ENCODE assay signal across 10 cellular contexts in genomic region chr20:38091447-38092216, GRCh38. TPM values are rescaled to one million over a fixed set of nuclear protein-coding genes. Genes with fewer than 3 reads are reported as not detected.
A peak's percentile ranks its signal among the peaks of the same experiment; 100 is the strongest.
DNase-seq lines count a peak whose midpoint lies in the region; ATAC-seq and TF ChIP-seq lines count a peak whose summit lies in the region.
"Had no signal": no experiment of that assay in that cellular context is flagged by ENCODE, and none has a peak within 500 bp of the region (broad histone marks: within the 10 kb centered on the region; RNA-seq: fewer than 3 reads in every experiment).

No MANE protein-coding gene starts in this region.

- no peaks in the 10 kb centered on the region for H3K27me3 Mint-ChIP-seq in central memory CD8-positive, alpha-beta T cell
- H3K27me3 Mint-ChIP-seq in natural killer cell treated with Interleukin-12 subunit alpha and Interleukin-12 subunit beta and Interleukin-15 and Interleukin-18, amount 100 ng/mL, for 72 hours = no peaks in the 10 kb centered on the region

- no peaks in the 10 kb centered on the region for H3K9me3 Mint-ChIP-seq in central memory CD8-positive, alpha-beta T cell
- H3K9me3 Mint-ChIP-seq in natural killer cell treated with Interleukin-12 subunit alpha and Interleukin-12 subunit beta and Interleukin-15 and Interleukin-18, amount 100 ng/mL, for 72 hours = no peaks in the 10 kb centered on the region

- TF ChIP-seq CTCF in DOHH2 (IDR thresholded peaks at IDR 0.05; ENCODE audit: low read depth, low read length, poor library complexity, severe bottlenecking) = no peak

- H3K27me3 ChIP-seq in DOHH2 (ENCODE audit: control insufficient read depth, low read length) = no peaks in the 10 kb centered on the region

- H3K79me2 ChIP-seq in DOHH2 (ENCODE audit: control insufficient read depth, low read length) = peaks cover 6% of the 10 kb centered on the region; the same call in 1 of the 2 replicates

- no peaks in the 10 kb centered on the region for H3K9me2 ChIP-seq in DOHH2 (replicated peaks; ENCODE audit: control insufficient read depth, low read length)

- H3K36me3 Mint-ChIP-seq in central memory CD8-positive, alpha-beta T cell (ENCODE audit: insufficient read depth) = peaks cover 16% of the 10 kb centered on the region
- H3K36me3 Mint-ChIP-seq in natural killer cell treated with Interleukin-12 subunit alpha and Interleukin-12 subunit beta and Interleukin-15 and Interleukin-18, amount 100 ng/mL, for 72 hours = peaks cover 6% of the 10 kb centered on the region

- peak overlapping the region; percentile 44 for H3K4me2 ChIP-seq in DOHH2 (ENCODE audit: low read length)

- H3F3A ChIP-seq in DOHH2 (ENCODE audit: control insufficient read depth, insufficient read depth) = peaks cover 19% of the 10 kb centered on the region

- peaks cover 57% of the 10 kb centered on the region for H3K4me1 ChIP-seq in DOHH2 (ENCODE audit: control insufficient read depth, low read length)

- H3K36me3 ChIP-seq in DOHH2 (ENCODE audit: control insufficient read depth, low read length) = peaks cover 56% of the 10 kb centered on the region

- DNase-seq in central memory CD8-positive, alpha-beta T cell (ENCODE audit: low spot score in 2 of 2) = no peak
- DNase-seq in natural killer cell treated with Interleukin-12 subunit alpha and Interleukin-12 subunit beta and Interleukin-15 and Interleukin-18, amount 100 ng/mL, for 72 hours (ENCODE audit: low spot score) = no peak
- DNase-seq in left colon (no peak), SK-N-DZ (ENCODE audit: low spot score) (no peak), amniotic stem cell (lab: John Stamatoyannopoulos, UW) (no peak)
- DNase-seq: Caco-2, NCI-H748 treated with DMSO at 0.1 percent for 48 hours had no signal

- H3K27ac Mint-ChIP-seq in central memory CD8-positive, alpha-beta T cell (ENCODE audit: low read depth) = peak overlapping the region; percentile 92
- H3K27ac Mint-ChIP-seq in natural killer cell treated with Interleukin-12 subunit alpha and Interleukin-12 subunit beta and Interleukin-15 and Interleukin-18, amount 100 ng/mL, for 72 hours = peak overlapping the region; percentile 88 to 99

- intact Hi-C loops in left colon (cut with DNase I, micrococcal nuclease) = no loop called here

- peak overlapping the region; percentile 43 for H3K4me3 Mint-ChIP-seq in central memory CD8-positive, alpha-beta T cell
- H3K4me3 Mint-ChIP-seq in natural killer cell treated with Interleukin-12 subunit alpha and Interleukin-12 subunit beta and Interleukin-15 and Interleukin-18, amount 100 ng/mL, for 72 hours = peak overlapping the region; percentile 81

- no peaks in the 10 kb centered on the region for H4K20me1 ChIP-seq in DOHH2 (ENCODE audit: control insufficient read depth, insufficient read depth, low read depth, low read length)

- ATAC-seq in HG02759 (IDR thresholded peaks at IDR 0.05; ENCODE audit: unreplicated experiment) = peak; percentile 30
- peak; percentile 66 for ATAC-seq in central memory CD8-positive, alpha-beta T cell (replicated peaks; ENCODE audit: extremely low read depth, poor library complexity, severe bottlenecking)
- peak; percentile 64 to 68 for ATAC-seq in natural killer cell treated with Interleukin-12 subunit alpha and Interleukin-12 subunit beta and Interleukin-15 and Interleukin-18, amount 100 ng/mL, for 72 hours
- no peak for ATAC-seq in left colon
- ATAC-seq in HG02884 (IDR thresholded peaks at IDR 0.05; ENCODE audit: unreplicated experiment) = no peak

- H3K4me1 Mint-ChIP-seq in central memory CD8-positive, alpha-beta T cell = peaks cover 34% of the 10 kb centered on the region
- peaks cover 46 to 51% of the 10 kb centered on the region in 2 donors for H3K4me1 Mint-ChIP-seq in natural killer cell treated with Interleukin-12 subunit alpha and Interleukin-12 subunit beta and Interleukin-15 and Interleukin-18, amount 100 ng/mL, for 72 hours (ENCODE audit: low read depth in 2 of 2)

- H3K4me3 ChIP-seq in DOHH2 (ENCODE audit: low read length) = peak overlapping the region; percentile 27

- peak overlapping the region; percentile 78 for H3K27ac ChIP-seq in DOHH2 (ENCODE audit: low read depth, low read length)

- H3K9me3 ChIP-seq in DOHH2 (ENCODE audit: control insufficient read depth, insufficient read depth, low read length) = no peaks in the 10 kb centered on the region
- H3K9me3 ChIP-seq: Caco-2 had no signal

RNA-seq across cellular contexts. Expression of gene RPRD1B, which starts 58.1 kb away (rescaled TPM):
- 10 to 100 TPM; 46.4 to 85.4 TPM for total RNA-seq in natural killer cell treated with Interleukin-12 subunit alpha and Interleukin-12 subunit beta and Interleukin-15 and Interleukin-18, amount 100 ng/mL, for 72 hours
- 10 to 100 TPM; 30.8 to 34.9 TPM for total RNA-seq in left colon
- polyA plus RNA-seq in SK-N-DZ (2014; cell fraction: cytosol; rRNA removed) = 34.6 and 36.6 TPM in 2 replicates
- 22.7 and 36.8 TPM in 2 replicates for polyA plus RNA-seq in SK-N-DZ (2014; cell fraction: nucleus; rRNA removed)

RNA-seq across cellular contexts. Expression of gene TTI1, which starts 58.4 kb away (rescaled TPM):
- total RNA-seq in natural killer cell treated with Interleukin-12 subunit alpha and Interleukin-12 subunit beta and Interleukin-15 and Interleukin-18, amount 100 ng/mL, for 72 hours = 10 to 100 TPM; 30.8 to 53.1 TPM
- 10 to 100 TPM in 1 of 2 donors, 1 to 10 TPM in 1; 9.6 to 13.6 TPM for total RNA-seq in left colon
- polyA plus RNA-seq in SK-N-DZ (2014; cell fraction: cytosol; rRNA removed) = 54.0 and 68.2 TPM in 2 replicates
- 44.5 and 70.0 TPM in 2 replicates for polyA plus RNA-seq in SK-N-DZ (2014; cell fraction: nucleus; rRNA removed)

Comparison
In these comparisons a context has a peak if more than half of its experiments do, and no peak if none do; other contexts are left out.
1. ATAC-seq: peak in HG02759 (single experiment), central memory CD8-positive, alpha-beta T cell (single experiment) and natural killer cell treated with Interleukin-12 subunit alpha and Interleukin-12 subunit beta and Interleukin-15 and Interleukin-18, amount 100 ng/mL, for 72 hours (2 of 2); none in left colon (single experiment) and HG02884 (single experiment).